Comparison of ENCODE assay signal across 16 cellular contexts in the genomic region with DNA sequence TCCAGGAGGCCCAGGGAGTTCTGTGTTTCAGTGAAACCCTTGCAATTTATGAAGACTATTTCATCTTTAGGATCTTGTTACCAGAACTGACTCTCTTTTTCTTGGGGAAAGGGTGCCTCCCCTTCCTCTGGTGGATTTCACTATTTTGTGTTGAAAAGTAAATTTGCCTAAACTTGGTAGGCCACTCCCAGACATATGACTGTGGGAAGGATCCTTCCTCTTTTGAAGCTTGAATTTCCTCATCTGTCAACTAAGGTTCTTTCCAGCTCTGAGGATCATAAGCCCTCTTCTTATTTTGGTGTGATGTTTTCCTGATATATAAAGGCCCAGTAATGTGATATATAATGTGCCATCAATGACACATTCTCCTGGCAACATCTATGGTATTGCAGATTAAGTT. TPM values are rescaled to one million over a fixed set of nuclear protein-coding genes. Genes with fewer than 3 reads are reported as not detected.
DNase-seq lines count a peak whose midpoint lies in the region; ATAC-seq and TF ChIP-seq lines count a peak whose summit lies in the region.
"Had no signal": no experiment of that assay in that cellular context is flagged by ENCODE, and none has a peak within 500 bp of the region (broad histone marks: within the 10 kb centered on the region; RNA-seq: fewer than 3 reads in every experiment).

No MANE protein-coding gene starts in this region.

- H3K9me1 ChIP-seq in IMR-90 (ENCODE audit: insufficient read depth, low read length) = no peaks in the 10 kb centered on the region

- peak overlapping the region in 1 of 2 donors; percentile 66 for H3K4me3 Mint-ChIP-seq in CD14-positive monocyte

- H3K4me3 ChIP-seq in IMR-90 (ENCODE audit: insufficient read depth, low read depth, low read length) (no peak overlapping the region), OCI-LY3 (ENCODE audit: low read length) (no peak overlapping the region), neutrophil (ENCODE audit: low read depth in 1 of 2, low read length in 1 of 2) (no peak overlapping the region)
- H3K4me3 ChIP-seq: BLaER1 treated with 17β-estradiol and CSF1 and Interleukin-3, amounts not matched to agents 10 nM and 100 nM had no signal

- H4K5ac ChIP-seq in IMR-90 (ENCODE audit: low read depth, low read length) = no peak overlapping the region

- H3K4me1 Mint-ChIP-seq in CD14-positive monocyte = peaks cover 50% of the 10 kb centered on the region

- H2AK5ac ChIP-seq in IMR-90 (ENCODE audit: low read depth, low read length) = no peak overlapping the region

- peak overlapping the region; percentile 8; the same call in 1 of the 2 replicates for H2BK20ac ChIP-seq in IMR-90 (ENCODE audit: low read depth, low read length)

- H3K23ac ChIP-seq in IMR-90 (ENCODE audit: low read depth, low read length) = no peak overlapping the region

- no peak overlapping the region for H3K4ac ChIP-seq in IMR-90 (ENCODE audit: low read depth, low read length)

- H3K27ac Mint-ChIP-seq in CD14-positive monocyte = peak overlapping the region; percentile 88 to 98 (median 96)

- H3K18ac ChIP-seq in IMR-90 (ENCODE audit: low read depth, low read length) = no peak overlapping the region; the same call in 1 of the 2 replicates

- intact Hi-C loops in CD14-positive monocyte (cut with micrococcal nuclease) (loop anchor here in 1 of 2 donors (5.0 kb wide), 1 partner anchor 57 kb away; the partner anchor contains the start of gene ZFAND5), IMR-90 (cut with micrococcal nuclease) (no loop called here)

- POLR2A ChIA-PET in IMR-90 (lab: Charles Lee; ENCODE audit: unreplicated experiment) = no interaction called here

- no peak for TF ChIP-seq RAD21 in IMR-90 (IDR thresholded peaks at IDR 0.05; ENCODE audit: low read length)

- peaks cover 0 to 3% of the 10 kb centered on the region in 2 donors for H3K36me3 Mint-ChIP-seq in CD14-positive monocyte
- H3K36me3 Mint-ChIP-seq: IgD-negative memory B cell had no signal

- H3K9ac ChIP-seq in IMR-90 (ENCODE audit: low read depth, low read length) = no peak overlapping the region
- H3K9ac ChIP-seq in OCI-LY3 (ENCODE audit: low read length) = no peak overlapping the region

- no peaks in the 10 kb centered on the region for H3K79me2 ChIP-seq in OCI-LY3 (ENCODE audit: low read length)

- H3K27me3 ChIP-seq in IMR-90 (ENCODE audit: control insufficient read depth, insufficient read depth, low read length) (no peaks in the 10 kb centered on the region), OCI-LY3 (ENCODE audit: low read depth, low read length) (no peaks in the 10 kb centered on the region), neutrophil (no peaks in the 10 kb centered on the region)
- H3K27me3 ChIP-seq: BLaER1 treated with 17β-estradiol and CSF1 and Interleukin-3, amounts not matched to agents 10 nM and 100 nM had no signal

- H3K4me2 ChIP-seq in IMR-90 (ENCODE audit: low read depth, low read length) = no peak overlapping the region
- H3K4me2 ChIP-seq in OCI-LY3 (ENCODE audit: low read length) = peak overlapping the region; percentile 25

- H3K56ac ChIP-seq in IMR-90 (ENCODE audit: extremely low read depth, insufficient read depth, low read length) = no peak overlapping the region

- no peak for TF ChIP-seq POLR2A in IMR-90 (IDR thresholded peaks at IDR 0.05; ENCODE audit: low read depth, low read length)

- H3K9me3 ChIP-seq in IMR-90 (ENCODE audit: control insufficient read depth, insufficient read depth, low read length) (no peaks in the 10 kb centered on the region), OCI-LY3 (ENCODE audit: insufficient read depth, low read length) (no peaks in the 10 kb centered on the region), neutrophil (no peaks in the 10 kb centered on the region)
- H3K9me3 ChIP-seq: BLaER1 treated with 17β-estradiol and CSF1 and Interleukin-3, amounts not matched to agents 10 nM and 100 nM had no signal

- H2BK120ac ChIP-seq in IMR-90 (ENCODE audit: low read depth, low read length) = no peak overlapping the region

- no peak for DNase-seq in CD14-positive monocyte (ENCODE audit: low spot score)
- DNase-seq in IMR-90 = no peak
- DNase-seq in middle frontal gyrus (ENCODE audit: extremely low spot score, low spot score) = no peak
- DNase-seq in activated naive CD4-positive, alpha-beta T cell treated with Interleukin-2 at 50 U/mL for 16 hours = no peak
- DNase-seq in DMS114 treated with DMSO at 0.1 percent for 48 hours (lab: John Stamatoyannopoulos, UW; ENCODE audit: unreplicated experiment) = no peak
- DNase-seq: DMS153, EL, NCI-H1105, NCI-H1694 treated with DMSO at 0.1 percent for 48 hours, NCI-H446 treated with DMSO at 0.1 percent for 48 hours, NCI-H748 treated with DMSO at 0.1 percent for 48 hours, RPMI8226 had no signal

- dilution Hi-C loops in IMR-90 (cut with HindIII; ENCODE audit: low sequenced_read_pairs, unreplicated experiment) = no loop called here

- H2BK5ac ChIP-seq in IMR-90 (ENCODE audit: low read depth, low read length, poor library complexity, severe bottlenecking) = no peak overlapping the region

- in situ Hi-C loops in IMR-90 (cut with MboI; ENCODE audit: low sequenced_read_pairs) = no loop called here

- no peak for ATAC-seq in IMR-90 (ENCODE audit: low read depth)

- H4K91ac ChIP-seq in IMR-90 (ENCODE audit: insufficient read depth, low read depth, low read length) = no peak overlapping the region

- H3K36me3 ChIP-seq in IMR-90 (ENCODE audit: control insufficient read depth, insufficient read depth, low read length) (no peaks in the 10 kb centered on the region), OCI-LY3 (replicated peaks; ENCODE audit: low read depth, low read length) (no peaks in the 10 kb centered on the region), neutrophil (no peaks in the 10 kb centered on the region)
- H3K36me3 ChIP-seq: BLaER1 treated with 17β-estradiol and CSF1 and Interleukin-3, amounts not matched to agents 10 nM and 100 nM had no signal

- H3K9me3 Mint-ChIP-seq in CD14-positive monocyte = peaks cover 0 to 2% (median 0%) of the 10 kb centered on the region in 7 donors

- H2AK9ac ChIP-seq in IMR-90 (replicated peaks; ENCODE audit: low read depth, low read length, poor library complexity) = no peak overlapping the region

- H3K4me1 ChIP-seq in IMR-90 (ENCODE audit: control insufficient read depth, insufficient read depth, low read length) (peaks cover 2% of the 10 kb centered on the region; the same call in 1 of the 2 replicates), OCI-LY3 (ENCODE audit: low read length) (peaks cover 36% of the 10 kb centered on the region), neutrophil (ENCODE audit: control insufficient read depth in 1 of 2, insufficient read depth in 1 of 2, low read depth in 1 of 2, low read length in 1 of 2) (peaks cover 7 to 13% of the 10 kb centered on the region in 2 experiments)

- no peaks in the 10 kb centered on the region for H3K79me1 ChIP-seq in IMR-90 (ENCODE audit: low read depth in 1 of 2, low read length in 2 of 2)

- H3K14ac ChIP-seq in IMR-90 (replicated peaks; ENCODE audit: low read depth, low read length) = no peak overlapping the region

- no peak overlapping the region for H2BK15ac ChIP-seq in IMR-90 (ENCODE audit: low read depth, low read length)

- TF ChIP-seq CTCF in CD14-positive monocyte (IDR thresholded peaks at IDR 0.05) (no peak), IMR-90 (conservative IDR thresholded peaks at IDR 0.05; ENCODE audit: low read depth, low read length) (no peak), OCI-LY3 (IDR thresholded peaks at IDR 0.05; ENCODE audit: low read depth, low read length) (no peak), neutrophil (IDR thresholded peaks at IDR 0.05) (no peak)

- no peak overlapping the region for H2AFZ ChIP-seq in IMR-90 (replicated peaks; ENCODE audit: low read length, poor library complexity)
- H2AFZ ChIP-seq in OCI-LY3 (ENCODE audit: low read depth, low read length) = peak overlapping the region; percentile 40; the same call in 1 of the 2 replicates

- CTCF ChIA-PET in IMR-90 (lab: Yijun Ruan, JAX) = no interaction called here

- H4K8ac ChIP-seq in IMR-90 (ENCODE audit: low read depth in 2 of 2, low read length in 2 of 2) = no peak overlapping the region

- no peaks in the 10 kb centered on the region for H3K27me3 Mint-ChIP-seq in CD14-positive monocyte (ENCODE audit: low read depth in 3 of 3)

- H3K27ac ChIP-seq in IMR-90 (ENCODE audit: insufficient read depth, low read length) = no peak overlapping the region
- H3K27ac ChIP-seq in OCI-LY3 (ENCODE audit: low read length) = peak overlapping the region; percentile 48
- peak overlapping the region; percentile 67 for H3K27ac ChIP-seq in neutrophil

- no TSS peak for BruUV-seq in IMR-90 (replicated peaks; lab: Mats Ljungman, UMichigan)

- H4K20me1 ChIP-seq in IMR-90 (ENCODE audit: insufficient read depth, low read length) = no peaks in the 10 kb centered on the region
- no peaks in the 10 kb centered on the region for H4K20me1 ChIP-seq in OCI-LY3 (ENCODE audit: insufficient read depth, low read length)
- H4K20me1 ChIP-seq: BLaER1 treated with 17β-estradiol and CSF1 and Interleukin-3, amounts not matched to agents 10 nM and 100 nM had no signal

TF ChIP-seq in IMR-90, 13 proteins besides CTCF, POLR2A, EP300 and RAD21:
- TF ChIP-seq MXI1 (IDR thresholded peaks at IDR 0.05; ENCODE audit: borderline replicate concordance, low read depth, low read length) = no peak
- TF ChIP-seq CHD1 (IDR thresholded peaks at IDR 0.05; ENCODE audit: low read depth, low read length) = no peak
- no peak for TF ChIP-seq RCOR1 (IDR thresholded peaks at IDR 0.05; ENCODE audit: insufficient replicate concordance, low read length)
- TF ChIP-seq CEBPB (IDR thresholded peaks at IDR 0.05; ENCODE audit: low read depth, low read length) = no peak

RNA-seq across cellular contexts. Expression of gene ZFAND5, which starts 59.1 kb away (rescaled TPM):
- polyA plus RNA-seq in CD14-positive monocyte = 100 to 1,000 TPM; 199 to 237 TPM
- 35.8 and 53.3 TPM in 2 replicates for total RNA-seq in IMR-90 (2012; rRNA removed)
- 79.3 and 85.2 TPM in 2 replicates for polyA plus RNA-seq in IMR-90 (2012; rRNA removed)
- 38.8 and 50.0 TPM in 2 replicates for polyA plus RNA-seq in IMR-90 (2012; cell fraction: cytosol; rRNA removed)
- 60.3 and 312 TPM in 2 replicates for polyA plus RNA-seq in IMR-90 (2012; cell fraction: nucleus; rRNA removed; ENCODE audit: low replicate concordance)
